8 cellular contexts compared by ENCODE assay signal in genomic region chr9:112333639-112334318, GRCh38. TPM values are rescaled to one million over a fixed set of nuclear protein-coding genes. Genes with fewer than 3 reads are reported as not detected.
DNase-seq lines count a peak whose midpoint lies in the region; ATAC-seq and TF ChIP-seq lines count a peak whose summit lies in the region.

No MANE protein-coding gene starts in this region.

- H3K4me3 ChIP-seq in adrenal gland: peak overlapping the region in 2 of 4 donors; percentile 71 to 98

- H3K27ac Mint-ChIP-seq in progenitor cell of endocrine pancreas: peak overlapping the region; percentile 99

- no peaks in the 10 kb centered on the region for H3K9me3 ChIP-seq in adrenal gland (replicated peaks in 1 of 3)

- no peaks in the 10 kb centered on the region for H3K27me3 ChIP-seq in adrenal gland

- H3K9me3 Mint-ChIP-seq in progenitor cell of endocrine pancreas (ENCODE audit: low read depth): no peaks in the 10 kb centered on the region

- in situ Hi-C loops in GM13976 (cut with MboI; ENCODE audit: low sequenced_read_pairs, unreplicated experiment): no loop called here

- H3K4me1 Mint-ChIP-seq in progenitor cell of endocrine pancreas (ENCODE audit: low read depth): peaks cover 28% of the 10 kb centered on the region

- H3K4me1 ChIP-seq in adrenal gland (replicated peaks in 1 of 2): peaks cover 3 to 29% of the 10 kb centered on the region in 2 donors

- TF ChIP-seq CTCF in GM13976 (IDR thresholded peaks at IDR 0.05; ENCODE audit: borderline replicate concordance, control extremely low read depth, extremely low read depth, insufficient read depth, missing control alignments) (peak; percentile 71), adrenal gland (IDR thresholded peaks at IDR 0.05) (peak; percentile 35 to 68 (median 59)), progenitor cell of endocrine pancreas (IDR thresholded peaks at IDR 0.05; ENCODE audit: unreplicated experiment) (peak; percentile 56)

- 0 to 1% (median 0%) methylated on average over 4 to 70 of the region's 72 CpGs for WGBS in adrenal gland, 4 donors

- ATAC-seq in HG02852 (IDR thresholded peaks at IDR 0.05; ENCODE audit: unreplicated experiment) (peak; percentile 67), left cardiac atrium (peak; percentile 96 to 98)

- H3K36me3 Mint-ChIP-seq in progenitor cell of endocrine pancreas (ENCODE audit: insufficient read depth): no peaks in the 10 kb centered on the region

- H3K27me3 Mint-ChIP-seq in progenitor cell of endocrine pancreas: no peaks in the 10 kb centered on the region

- peak overlapping the region; percentile 96 for H3K4me3 Mint-ChIP-seq in progenitor cell of endocrine pancreas (ENCODE audit: low read depth)

- TF ChIP-seq POLR2A in adrenal gland (IDR thresholded peaks at IDR 0.05): no peak

- peak; percentile 96 for DNase-seq in GM13976 (ENCODE audit: low spot score)
- DNase-seq in NCI-H1436 (lab: John Stamatoyannopoulos, UW): peak; percentile 95
- peak; percentile 88 for DNase-seq in T follicular helper cell (ENCODE audit: low read depth)
- DNase-seq in adrenal gland: peak; percentile 92 to 96 (median 95)
- DNase-seq in left cardiac atrium: peak; percentile 95
- peak; percentile 94 for DNase-seq in progenitor cell of endocrine pancreas (ENCODE audit: low spot score, unreplicated experiment)
- DNase-seq in ureter (ENCODE audit: low spot score): peak; percentile 95

- H3K36me3 ChIP-seq in adrenal gland (replicated peaks in 1 of 2): no peaks in the 10 kb centered on the region

- peak overlapping the region; percentile 49 to 98 (median 96) for H3K27ac ChIP-seq in adrenal gland

- intact Hi-C loops in adrenal gland (cut with DNase I): loop anchor here in 1 of 2 donors (5.0 kb wide), 1 partner anchor 236 kb away; no protein-coding TSS in a partner anchor
- intact Hi-C loops in left cardiac atrium (cut with DNase I): no loop called here

RNA-seq across cellular contexts. Expression of gene PTBP3, which starts 0.4 kb away (rescaled TPM):
- total RNA-seq in adrenal gland (10 to 100 TPM; 21.6 to 56.6 (median 42.6) TPM), left cardiac atrium (10 to 100 TPM; 20.3 to 25.4 TPM), progenitor cell of endocrine pancreas (67.1 and 72.8 TPM in 2 replicates), ureter (136 TPM)
- 10 to 100 TPM in 1 of 3 donors, 1 to 10 TPM in 2; 4.4 to 15.2 (median 6.3) TPM for polyA plus RNA-seq in adrenal gland

RNA-seq across cellular contexts. Expression of gene HSDL2, which starts 46.1 kb away (rescaled TPM):
- total RNA-seq in adrenal gland: 100 to 1,000 TPM in 2 of 8 donors, 10 to 100 TPM in 6; 60.3 to 102 (median 85.2) TPM
- 100 to 1,000 TPM in 1 of 3 donors, 10 to 100 TPM in 2; 43.8 to 127 (median 51.6) TPM for polyA plus RNA-seq in adrenal gland
- 100 to 1,000 TPM in 1 of 2 donors, 10 to 100 TPM in 1; 99.3 to 107 TPM for total RNA-seq in left cardiac atrium
- 25.9 and 27.8 TPM in 2 replicates for total RNA-seq in progenitor cell of endocrine pancreas
- 61.4 TPM for total RNA-seq in ureter
